Comparison of ENCODE assay signal across 2 cellular contexts in the genomic region with DNA sequence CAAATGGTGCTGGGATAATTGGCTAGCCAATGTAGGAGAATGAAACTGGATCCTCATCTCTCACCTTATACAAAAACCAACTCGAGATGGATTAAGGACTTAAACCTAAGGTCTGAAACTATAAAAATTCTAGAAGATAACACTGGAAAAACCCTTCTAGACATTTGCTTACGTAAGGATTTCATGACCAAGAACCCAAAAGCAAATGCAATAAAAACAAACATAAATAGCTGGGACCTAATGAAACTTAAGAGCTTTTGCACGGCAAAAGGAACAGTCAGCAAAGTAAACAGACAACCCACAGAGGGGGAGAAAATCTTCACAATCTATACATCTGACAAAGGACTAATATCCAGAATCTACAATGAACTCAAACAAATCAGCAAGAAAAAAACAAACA. TPM values are rescaled to one million over a fixed set of nuclear protein-coding genes. Genes with fewer than 3 reads are reported as not detected.
"Had no signal": no experiment of that assay in that cellular context is flagged by ENCODE, and none has a peak within 500 bp of the region (broad histone marks: within the 10 kb centered on the region; RNA-seq: fewer than 3 reads in every experiment).

No MANE protein-coding gene starts in this region.

RNA-seq across cellular contexts. Expression of gene CCDC141, which starts 35.7 kb away (rescaled TPM):
- total RNA-seq: bronchial epithelial cell, chondrocyte had no signal
